ENCODE assay signal across 9 cellular contexts in the genomic region with DNA sequence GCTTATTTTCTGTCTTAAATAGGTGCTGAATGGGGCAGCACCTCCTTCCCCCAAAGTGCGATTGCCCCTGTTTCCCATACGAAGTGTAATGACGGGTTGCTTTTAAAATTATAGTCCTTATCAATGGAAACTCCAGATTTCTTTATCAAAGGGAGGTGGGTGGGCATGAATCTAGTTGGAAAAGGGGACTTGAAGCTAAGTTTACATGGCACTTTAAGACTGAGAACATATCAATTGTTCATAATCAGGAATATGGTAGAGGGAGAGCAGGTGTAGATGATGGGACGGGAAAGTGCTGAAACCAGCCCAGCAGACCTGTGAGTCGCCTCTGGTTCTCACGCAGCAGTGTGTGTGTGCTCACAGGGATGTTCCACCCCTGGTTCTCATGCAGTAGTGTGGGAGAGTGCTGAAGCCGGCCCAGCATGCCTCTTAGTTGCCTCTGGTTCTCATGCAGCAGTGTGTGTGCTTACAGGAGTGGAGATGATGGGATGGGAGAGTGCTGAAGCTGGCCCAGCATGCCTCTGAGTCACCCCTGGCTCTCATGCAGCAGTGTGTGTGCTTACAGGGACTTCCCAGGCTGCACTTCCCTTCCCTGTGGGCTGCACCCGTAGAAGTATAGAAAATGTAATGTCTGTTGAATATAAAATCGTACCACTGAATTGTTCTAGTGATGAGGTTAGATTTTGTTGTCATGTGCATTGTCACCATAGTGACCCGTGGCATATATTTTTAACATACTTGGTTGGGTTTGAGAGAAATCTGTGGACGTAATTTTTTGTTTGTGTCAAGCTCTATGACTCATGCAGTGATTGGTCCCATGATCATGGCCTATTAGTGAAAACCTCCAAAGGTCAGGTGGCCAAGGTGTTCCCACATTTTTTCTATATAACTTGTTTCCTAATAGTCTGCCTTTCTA.
A peak's percentile ranks its signal among the peaks of the same experiment; 100 is the strongest.
DNase-seq lines count a peak whose midpoint lies in the region; ATAC-seq and TF ChIP-seq lines count a peak whose summit lies in the region.
"Had no signal": no experiment of that assay in that cellular context is flagged by ENCODE, and none has a peak within 500 bp of the region (broad histone marks: within the 10 kb centered on the region; RNA-seq: fewer than 3 reads in every experiment).

No MANE protein-coding gene starts in this region.

- no peaks in the 10 kb centered on the region for H3K27me3 Mint-ChIP-seq in stimulated activated naive CD8-positive, alpha-beta T cell treated with anti-CD3 and anti-CD28 coated beads, Interleukin-15, amount 100 ng/mL, for 72 hours

- peaks cover 9% of the 10 kb centered on the region for H3K4me1 Mint-ChIP-seq in stimulated activated naive CD8-positive, alpha-beta T cell treated with anti-CD3 and anti-CD28 coated beads, Interleukin-15, amount 100 ng/mL, for 72 hours

- TF ChIP-seq CTCF in fibroblast of mammary gland (conservative IDR thresholded peaks at IDR 0.05; ENCODE audit: control insufficient read depth, insufficient read depth, low read depth, low read length) = no peak

- peak; percentile 87 for DNase-seq in AG20443 (ENCODE audit: low spot score)
- DNase-seq in HK-2 (ENCODE audit: unreplicated experiment) = peak; percentile 74
- peak; percentile 98 for DNase-seq in fibroblast of mammary gland (ENCODE audit: low read depth)
- DNase-seq in stimulated activated naive CD8-positive, alpha-beta T cell treated with anti-CD3 and anti-CD28 coated beads, Interleukin-15, amount 100 ng/mL, for 72 hours = no peak
- DNase-seq in cerebellar cortex (ENCODE audit: low spot score) = no peak
- DNase-seq in stimulated activated CD4-positive, alpha-beta T cell treated with anti-CD3 and anti-CD28 coated beads, Interleukin-4, amount 100 ng/mL, for 24 hours = no peak
- DNase-seq in NCI-H446 treated with DMSO at 0.1 percent for 48 hours (lab: John Stamatoyannopoulos, UW) = no peak

- ATAC-seq in GM19395 (IDR thresholded peaks at IDR 0.05; ENCODE audit: unreplicated experiment) = peak; percentile 68
- peak; percentile 55 for ATAC-seq in stimulated activated naive CD8-positive, alpha-beta T cell treated with anti-CD3 and anti-CD28 coated beads, Interleukin-15, amount 100 ng/mL, for 72 hours
- ATAC-seq: HCT116 had no signal

- no peak overlapping the region for H3K4me3 Mint-ChIP-seq in stimulated activated naive CD8-positive, alpha-beta T cell treated with anti-CD3 and anti-CD28 coated beads, Interleukin-15, amount 100 ng/mL, for 72 hours

- H3K27ac Mint-ChIP-seq in stimulated activated naive CD8-positive, alpha-beta T cell treated with anti-CD3 and anti-CD28 coated beads, Interleukin-15, amount 100 ng/mL, for 72 hours = peak overlapping the region in 1 of 2 donors; percentile 42

- no peak overlapping the region for H3K4me3 ChIP-seq in fibroblast of mammary gland (ENCODE audit: control insufficient read depth, low read depth, low read length)

- H3K9me3 Mint-ChIP-seq in stimulated activated naive CD8-positive, alpha-beta T cell treated with anti-CD3 and anti-CD28 coated beads, Interleukin-15, amount 100 ng/mL, for 72 hours = no peaks in the 10 kb centered on the region

Comparison
In these comparisons a context has a peak if more than half of its experiments do, and no peak if none do; other contexts are left out.
1. DNase-seq: peak in AG20443 (single experiment), HK-2 (single experiment) and fibroblast of mammary gland (single experiment); none in stimulated activated naive CD8-positive, alpha-beta T cell treated with anti-CD3 and anti-CD28 coated beads, Interleukin-15, amount 100 ng/mL, for 72 hours (0 of 2), cerebellar cortex (single experiment), stimulated activated CD4-positive, alpha-beta T cell treated with anti-CD3 and anti-CD28 coated beads, Interleukin-4, amount 100 ng/mL, for 24 hours (single experiment) and NCI-H446 treated with DMSO at 0.1 percent for 48 hours (single experiment).